In the genomic region with DNA sequence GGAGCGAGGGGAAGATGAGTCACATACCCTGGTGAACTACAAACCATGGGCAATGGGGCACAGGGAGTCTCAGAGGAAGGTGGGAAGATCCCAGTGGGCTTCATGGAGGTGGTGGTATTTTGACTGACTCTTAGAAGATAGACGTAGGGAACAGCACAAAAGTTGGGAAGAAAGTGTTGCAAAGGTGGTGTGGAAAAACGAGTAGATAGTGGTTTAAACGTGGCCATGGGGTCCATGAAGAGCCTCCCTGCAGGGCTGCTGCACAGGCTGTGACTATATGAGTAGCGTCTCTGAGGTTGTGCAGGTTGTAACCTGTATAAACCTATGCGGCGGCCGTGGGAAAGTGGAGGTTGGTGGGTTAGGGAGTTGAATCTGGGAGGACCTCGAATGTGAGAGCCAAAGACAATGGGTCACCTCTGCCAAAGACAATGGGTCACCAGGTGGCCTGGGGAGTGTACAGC, we compare ENCODE assay signal across 10 cellular contexts. TPM values are rescaled to one million over a fixed set of nuclear protein-coding genes. Genes with fewer than 3 reads are reported as not detected.
DNase-seq lines count a peak whose midpoint lies in the region; ATAC-seq, FAIRE-seq and TF ChIP-seq lines count a peak whose summit lies in the region.
"Had no signal": no experiment of that assay in that cellular context is flagged by ENCODE, and none has a peak within 500 bp of the region (broad histone marks: within the 10 kb centered on the region; RNA-seq: fewer than 3 reads in every experiment).

No MANE protein-coding gene starts in this region.

- DNase-seq in CD14-positive monocyte (ENCODE audit: low spot score), result no peak
- DNase-seq in gastrocnemius medialis, result no peak
- DNase-seq in NCI-H2171 (lab: John Stamatoyannopoulos, UW), result no peak
- DNase-seq in mucosa of gallbladder (ENCODE audit: low spot score), result no peak
- DNase-seq in NCI-H82 treated with DMSO at 0.1 percent for 48 hours (lab: John Stamatoyannopoulos, UW; ENCODE audit: unreplicated experiment), result no peak
- no peak for DNase-seq in small intestine
- DNase-seq: NCI-H1436 treated with DMSO at 0.1 percent for 48 hours had no signal

- H3K27me3 ChIP-seq in OCI-LY3 (ENCODE audit: low read depth, low read length) (peaks cover 16% of the 10 kb centered on the region), gastrocnemius medialis (no peaks in the 10 kb centered on the region), small intestine (ENCODE audit: control insufficient read depth in 2 of 2, insufficient read depth in 2 of 2, low read length in 2 of 2) (no peaks in the 10 kb centered on the region)

- H3K9me3 Mint-ChIP-seq in CD14-positive monocyte, result peaks cover 0 to 3% (median 1%) of the 10 kb centered on the region in 7 donors
- H3K9me3 Mint-ChIP-seq in dendritic cell treated with granulocyte-macrophage colony-stimulating factor and Interleukin-4, amounts not matched to agents 40 ng/mL and 50 ng/mL, for 4 days, result no peaks in the 10 kb centered on the region
- H3K9me3 Mint-ChIP-seq: activated naive CD4-positive, alpha-beta T cell treated with anti-CD3 and anti-CD28 coated beads, Interleukin-2, amount 10 ng/mL, durations not matched to agents 7 days and 5 days had no signal

- peak overlapping the region in 1 of 2 donors; percentile 24 for H3K4me3 Mint-ChIP-seq in CD14-positive monocyte
- H3K4me3 Mint-ChIP-seq in dendritic cell treated with granulocyte-macrophage colony-stimulating factor and Interleukin-4, amounts not matched to agents 40 ng/mL and 50 ng/mL, for 4 days, result no peak overlapping the region
- H3K4me3 Mint-ChIP-seq: activated naive CD4-positive, alpha-beta T cell treated with anti-CD3 and anti-CD28 coated beads, Interleukin-2, amount 10 ng/mL, durations not matched to agents 7 days and 5 days had no signal

- no peak for TF ChIP-seq POLR2A in gastrocnemius medialis (IDR thresholded peaks at IDR 0.05)

- H3K4me1 Mint-ChIP-seq in CD14-positive monocyte, result peaks cover 25% of the 10 kb centered on the region
- H3K4me1 Mint-ChIP-seq in dendritic cell treated with granulocyte-macrophage colony-stimulating factor and Interleukin-4, amounts not matched to agents 40 ng/mL and 50 ng/mL, for 4 days (ENCODE audit: low read depth), result peaks cover 43% of the 10 kb centered on the region

- intact Hi-C loops in CD14-positive monocyte (cut with micrococcal nuclease) (loop anchor here in 1 of 2 donors (5.0 kb wide), 1 partner anchor 46 kb away; a partner anchor contains a TSS), gastrocnemius medialis (cut with DNase I; ENCODE audit: low total_unique reads) (loop anchor here (1.0 kb wide), 1 partner anchor 15 kb away; no protein-coding TSS in a partner anchor)
- intact Hi-C loops in dendritic cell treated with granulocyte-macrophage colony-stimulating factor and Interleukin-4, amounts not matched to agents 40 ng/mL and 50 ng/mL, for 4 days (cut with micrococcal nuclease), result loop anchor here (10.0 kb wide), 1 partner anchor 49 kb away; a partner anchor contains a TSS

- H3K36me3 ChIP-seq in OCI-LY3 (replicated peaks; ENCODE audit: low read depth, low read length) (no peaks in the 10 kb centered on the region), gastrocnemius medialis (no peaks in the 10 kb centered on the region), small intestine (ENCODE audit: control insufficient read depth in 2 of 2, insufficient read depth in 2 of 2, low read length in 2 of 2) (no peaks in the 10 kb centered on the region)

- in situ Hi-C loops in gastrocnemius medialis (cut with MboI; ENCODE audit: low sequenced_read_pairs in 4 of 4), result no loop called here

- H3K9me3 ChIP-seq in OCI-LY3 (ENCODE audit: insufficient read depth, low read length) (no peaks in the 10 kb centered on the region), gastrocnemius medialis (no peaks in the 10 kb centered on the region), small intestine (ENCODE audit: control insufficient read depth, low read depth) (no peaks in the 10 kb centered on the region)

- TF ChIP-seq CTCF in CD14-positive monocyte (IDR thresholded peaks at IDR 0.05), result no peak
- TF ChIP-seq CTCF in OCI-LY3 (IDR thresholded peaks at IDR 0.05; ENCODE audit: low read depth, low read length), result no peak
- TF ChIP-seq CTCF in gastrocnemius medialis (IDR thresholded peaks at IDR 0.05 in 4 of 5, conservative IDR thresholded peaks at IDR 0.05 in 1 of 5), result no peak

- H3K27ac Mint-ChIP-seq in CD14-positive monocyte, result peak overlapping the region in 6 of 7 donors; percentile 1 to 80 (median 30)
- H3K27ac Mint-ChIP-seq in dendritic cell treated with granulocyte-macrophage colony-stimulating factor and Interleukin-4, amounts not matched to agents 40 ng/mL and 50 ng/mL, for 4 days, result peak overlapping the region; percentile 53
- H3K27ac Mint-ChIP-seq: activated naive CD4-positive, alpha-beta T cell treated with anti-CD3 and anti-CD28 coated beads, Interleukin-2, amount 10 ng/mL, durations not matched to agents 7 days and 5 days had no signal

- WGBS in small intestine, 3 donors, result 38 to 55% (median 39%) methylated on average over 9 of the region's 9 CpGs

- H3K36me3 Mint-ChIP-seq in CD14-positive monocyte, result no peaks in the 10 kb centered on the region
- no peaks in the 10 kb centered on the region for H3K36me3 Mint-ChIP-seq in dendritic cell treated with granulocyte-macrophage colony-stimulating factor and Interleukin-4, amounts not matched to agents 40 ng/mL and 50 ng/mL, for 4 days (ENCODE audit: low read depth)
- H3K36me3 Mint-ChIP-seq: activated naive CD4-positive, alpha-beta T cell treated with anti-CD3 and anti-CD28 coated beads, Interleukin-2, amount 10 ng/mL, durations not matched to agents 7 days and 5 days had no signal

- H3K79me2 ChIP-seq in OCI-LY3 (ENCODE audit: low read length), result no peaks in the 10 kb centered on the region

- peaks cover 17 to 33% (median 25%) of the 10 kb centered on the region in 3 donors for H3K27me3 Mint-ChIP-seq in CD14-positive monocyte (ENCODE audit: low read depth in 3 of 3)
- peaks cover 37% of the 10 kb centered on the region for H3K27me3 Mint-ChIP-seq in dendritic cell treated with granulocyte-macrophage colony-stimulating factor and Interleukin-4, amounts not matched to agents 40 ng/mL and 50 ng/mL, for 4 days

- H3K4me1 ChIP-seq in OCI-LY3 (ENCODE audit: low read length), result peaks cover 16% of the 10 kb centered on the region
- peaks cover 5 to 13% of the 10 kb centered on the region in 2 donors for H3K4me1 ChIP-seq in gastrocnemius medialis
- no peaks in the 10 kb centered on the region for H3K4me1 ChIP-seq in small intestine (ENCODE audit: control insufficient read depth in 2 of 2, insufficient read depth in 1 of 2, low read depth in 1 of 2, low read length in 1 of 2)

- ATAC-seq in gastrocnemius medialis, result no peak

- no peaks in the 10 kb centered on the region for H4K20me1 ChIP-seq in OCI-LY3 (ENCODE audit: insufficient read depth, low read length)

- no peak for FAIRE-seq in small intestine (lab: Jason Lieb, UNC)

- H3K27ac ChIP-seq in OCI-LY3 (ENCODE audit: low read length) (no peak overlapping the region), gastrocnemius medialis (peak overlapping the region; percentile 2 to 52 (median 44)), small intestine (ENCODE audit: low read depth in 1 of 2, low read length in 1 of 2) (no peak overlapping the region)

- peak overlapping the region; percentile 37 for H3K4me2 ChIP-seq in OCI-LY3 (ENCODE audit: low read length)

- H3K4me3 ChIP-seq in OCI-LY3 (ENCODE audit: low read length) (no peak overlapping the region), gastrocnemius medialis (no peak overlapping the region), small intestine (ENCODE audit: low read depth in 1 of 2, low read length in 2 of 2) (no peak overlapping the region)

- H2AFZ ChIP-seq in OCI-LY3 (ENCODE audit: low read depth, low read length), result no peak overlapping the region

- H3K9ac ChIP-seq in OCI-LY3 (ENCODE audit: low read length), result no peak overlapping the region

RNA-seq across cellular contexts. Expression of a gene that starts 13.8 kb away (rescaled TPM):
- polyA plus RNA-seq in CD14-positive monocyte, result 1 to 10 TPM; 2.8 to 3.3 TPM
- total RNA-seq in gastrocnemius medialis, result 10 to 100 TPM; 22.5 to 44.7 (median 26.7) TPM
- 84.9 TPM for total RNA-seq in mucosa of gallbladder
- 10 to 100 TPM; 13.6 to 41.3 (median 16.8) TPM for polyA plus RNA-seq in small intestine

RNA-seq across cellular contexts. Expression of a gene that starts 17.5 kb away (rescaled TPM):
- polyA plus RNA-seq in CD14-positive monocyte, result not detected
- total RNA-seq in gastrocnemius medialis, result under 1 TPM in 1 of 4 donors, not detected in 3; 0.11 TPM
- total RNA-seq in mucosa of gallbladder, result 5.3 TPM
- 10 to 100 TPM in 2 of 3 donors, 1 to 10 TPM in 1; 3.1 to 38.5 (median 19.2) TPM for polyA plus RNA-seq in small intestine

RNA-seq across cellular contexts. Expression of a gene that starts 17.6 kb away (rescaled TPM):
- polyA plus RNA-seq in CD14-positive monocyte (10 to 100 TPM; 21.3 to 24.2 TPM), small intestine (100 to 1,000 TPM in 1 of 3 donors, 10 to 100 TPM in 2; 35.0 to 104 (median 70.5) TPM)
- total RNA-seq in gastrocnemius medialis (1 to 10 TPM; 4.2 to 9.5 (median 7.0) TPM), mucosa of gallbladder (75.9 TPM)

RNA-seq across cellular contexts. Expression of a gene that starts 26.1 kb away (rescaled TPM):
- under 1 TPM; 0.31 to 0.69 TPM for polyA plus RNA-seq in CD14-positive monocyte
- total RNA-seq in gastrocnemius medialis, result 10 to 100 TPM in 2 of 4 donors, 1 to 10 TPM in 2; 8.2 to 19.8 (median 10.0) TPM
- 5.7 TPM for total RNA-seq in mucosa of gallbladder
- polyA plus RNA-seq in small intestine, result 1 to 10 TPM; 1.6 to 7.7 (median 1.8) TPM

RNA-seq across cellular contexts. Expression of a gene that starts 26.1 kb away (rescaled TPM):
- polyA plus RNA-seq in CD14-positive monocyte (100 to 1,000 TPM in 1 of 2 donors, 10 to 100 TPM in 1; 98.0 to 123 TPM), small intestine (100 to 1,000 TPM; 106 to 122 (median 108) TPM)
- total RNA-seq in gastrocnemius medialis (100 to 1,000 TPM in 1 of 4 donors, 10 to 100 TPM in 3; 83.3 to 129 (median 92.5) TPM), mucosa of gallbladder (104 TPM)

Comparison
In these comparisons a context has a peak if more than half of its experiments do, and no peak if none do; other contexts are left out.
1. H3K27ac ChIP-seq: peak in gastrocnemius medialis (4 of 4); none in OCI-LY3 (single experiment) and small intestine (0 of 2).